Comparison of ENCODE assay signal across 19 cellular contexts in the genomic region with DNA sequence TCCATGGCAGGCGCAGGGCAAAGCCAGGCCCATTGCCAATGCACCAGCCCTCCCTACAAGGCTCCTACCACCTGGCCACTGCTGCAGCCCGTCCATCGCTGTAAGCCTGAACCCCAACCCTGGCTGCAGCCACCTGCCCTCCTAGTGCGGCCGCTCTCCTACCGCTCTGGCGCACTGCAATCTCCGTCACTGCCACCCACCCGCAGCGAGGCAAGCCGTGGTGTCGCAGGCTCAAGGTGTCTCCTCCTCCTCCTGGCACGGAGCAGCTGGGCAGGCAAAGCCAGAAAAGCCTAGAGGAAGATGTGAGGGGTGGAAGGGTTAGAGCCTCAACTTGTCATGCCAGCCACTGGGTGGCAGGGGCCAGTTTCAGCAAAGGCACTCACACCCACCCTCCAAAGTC. TPM values are rescaled to one million over a fixed set of nuclear protein-coding genes. Genes with fewer than 3 reads are reported as not detected.
"Had no signal": no experiment of that assay in that cellular context is flagged by ENCODE, and none has a peak within 500 bp of the region (broad histone marks: within the 10 kb centered on the region; RNA-seq: fewer than 3 reads in every experiment).

No MANE protein-coding gene starts in this region.

RNA-seq across cellular contexts. Expression of a gene that starts 50.1 kb away (rescaled TPM):
- total RNA-seq: activated naive CD4-positive, alpha-beta T cell treated with anti-CD3 and anti-CD28 coated beads, Interleukin-2, amount 50 U/mL, for 72 hours; activated naive CD8-positive, alpha-beta T cell treated with anti-CD3 and anti-CD28 coated beads for 36 hours; activated naive CD8-positive, alpha-beta T cell treated with anti-CD3 and anti-CD28 coated beads, Interleukin-2, amount 10 ng/mL, durations not matched to agents 7 days and 5 days; activated T-cell treated with anti-CD3 and anti-CD28 coated beads, Interleukin-2, amount 50 U/mL, for 4 hours; activated T-cell treated with anti-CD3 and anti-CD28 coated beads, Interleukin-2, amount 50 U/mL, for 72 hours; activated T-helper 1 cell treated with anti-CD3 and anti-CD28 coated beads, Interleukin-12 subunit alpha, Interleukin-12 subunit beta, Interleukin-2, Interleukin-4 antibody, amounts not matched to agents 30 ng/mL and 10 ng/mL and 1 ng/mL, durations not matched to agents 14 hours and 24 hours and 36 hours; activated T-helper 17 cell treated with anti-CD3 and anti-CD28 coated beads, Interleukin-2, amount 50 U/mL, for 72 hours; activated T-helper 2 cell treated with anti-CD3 and anti-CD28 coated beads, Interferon-gamma antibody, Interleukin-2, Interleukin-4, amounts not matched to agents 10 μg/mL and 5 μg/mL and 100 μg/mL, durations not matched to agents 14 hours and 24 hours and 36 hours; adrenal gland; aorta; ascending aorta; astrocyte; body of pancreas; breast epithelium; bronchial epithelial cell; cardiac muscle cell; cardiac septum; cerebellum; chondrocyte had no signal
- polyA plus RNA-seq: adrenal gland, aorta, cardiac muscle cell had no signal
